ENCODE assay signal across 17 cellular contexts in genomic region chr14:72965249-72965648, GRCh38. TPM values are rescaled to one million over a fixed set of nuclear protein-coding genes. Genes with fewer than 3 reads are reported as not detected.
DNase-seq lines count a peak whose midpoint lies in the region; ATAC-seq and TF ChIP-seq lines count a peak whose summit lies in the region.
"Had no signal": no experiment of that assay in that cellular context is flagged by ENCODE, and none has a peak within 500 bp of the region (broad histone marks: within the 10 kb centered on the region; RNA-seq: fewer than 3 reads in every experiment).

No MANE protein-coding gene starts in this region.

- H3K23ac ChIP-seq in trophoblast cell (ENCODE audit: low read length), result no peak overlapping the region

- no peak for TF ChIP-seq EP300 in SK-N-SH (IDR thresholded peaks at IDR 0.05; ENCODE audit: borderline replicate concordance in 1 of 2, low read depth in 1 of 2, low read length in 1 of 2)

- H3K4ac ChIP-seq in trophoblast cell (ENCODE audit: low read depth, low read length), result no peak overlapping the region

- H3K9ac ChIP-seq in SK-N-SH (no peak overlapping the region), PC-3 (ENCODE audit: low read length) (no peak overlapping the region), trophoblast cell (ENCODE audit: low read length) (no peak overlapping the region)

- H4K12ac ChIP-seq in trophoblast cell (ENCODE audit: low read depth, low read length), result no peak overlapping the region

- H2BK12ac ChIP-seq in trophoblast cell (ENCODE audit: low read length), result no peak overlapping the region

- no peak overlapping the region for H3K18ac ChIP-seq in trophoblast cell (ENCODE audit: low read length)

- no TSS peak for BruUV-seq in PC-3 (replicated peaks; lab: Mats Ljungman, UMichigan)

- H4K8ac ChIP-seq in trophoblast cell (ENCODE audit: low read depth, low read length), result no peak overlapping the region

- peaks cover 5 to 20% of the 10 kb centered on the region in 2 experiments for H3K36me3 ChIP-seq in SK-N-SH (replicated peaks in 1 of 2; ENCODE audit: control insufficient read depth in 1 of 2, insufficient read depth in 2 of 2, low read length in 1 of 2)
- H3K36me3 ChIP-seq in PC-3 (ENCODE audit: low read depth, low read length), result peaks cover 11% of the 10 kb centered on the region
- H3K36me3 ChIP-seq in trophoblast cell (ENCODE audit: control insufficient read depth in 1 of 2, insufficient read depth in 2 of 2, low read length in 2 of 2), result peaks cover 18 to 24% of the 10 kb centered on the region in 2 experiments

- H3K4me1 ChIP-seq in SK-N-SH (ENCODE audit: control insufficient read depth in 1 of 2, insufficient read depth in 2 of 2, low read depth in 1 of 2, low read length in 1 of 2) (no peaks in the 10 kb centered on the region), PC-3 (ENCODE audit: insufficient read depth, low read length) (peaks cover 28% of the 10 kb centered on the region), trophoblast cell (ENCODE audit: control insufficient read depth in 1 of 2, insufficient read depth in 2 of 2, low read length in 2 of 2) (no peaks in the 10 kb centered on the region)
- H3K4me1 ChIP-seq: tibial artery had no signal

- H3K79me2 ChIP-seq in SK-N-SH (ENCODE audit: insufficient read depth), result no peaks in the 10 kb centered on the region
- H3K79me2 ChIP-seq in PC-3 (ENCODE audit: low read length), result no peaks in the 10 kb centered on the region
- no peaks in the 10 kb centered on the region for H3K79me2 ChIP-seq in trophoblast cell (ENCODE audit: control insufficient read depth, insufficient read depth, low read length, poor library complexity)

- 81% methylated on average over 6 of the region's 6 CpGs for WGBS in SK-N-SH (ENCODE audit: low lambda C conversion rate)
- WGBS in trophoblast cell (ENCODE audit: extremely low coverage, insufficient coverage, insufficient read length), result no CpG with 5 or more reads among the region's 6 CpGs

- H2AFZ ChIP-seq in SK-N-SH (ENCODE audit: low read depth), result no peak overlapping the region
- H2AFZ ChIP-seq in PC-3 (ENCODE audit: low read length), result no peak overlapping the region
- no peak overlapping the region for H2AFZ ChIP-seq in trophoblast cell (ENCODE audit: insufficient read depth, low read length, poor library complexity)

- H3K79me1 ChIP-seq in trophoblast cell (ENCODE audit: low read length), result no peaks in the 10 kb centered on the region

- POLR2A ChIA-PET in SK-N-SH (lab: Yijun Ruan, JAX) (no interaction called here), PC-3 (lab: Charles Lee; ENCODE audit: unreplicated experiment) (no interaction called here)

- DNase-seq in SK-N-SH (no peak), PC-3 (peak; percentile 44), dermis microvascular lymphatic vessel endothelial cell (ENCODE audit: low read depth in 2 of 2) (peak; percentile 29 to 32), trophoblast cell (peak; percentile 53 to 79), GM03348 (ENCODE audit: low spot score) (no peak)
- DNase-seq: activated B cell treated with CpG ODN at 0.5 μM for 24 hours; activated T-cell treated with anti-CD3 and anti-CD28 coated beads, Interleukin-2, amount 50 U/mL, for 4 hours; cerebellar nuclear complex; H9; natural killer cell; NCI-H187 treated with DMSO at 0.1 percent for 48 hours; NCI-H82; tibial artery had no signal

- H2BK120ac ChIP-seq in trophoblast cell (ENCODE audit: insufficient read depth, low read length, poor library complexity), result no peak overlapping the region

- TF ChIP-seq RAD21 in SK-N-SH (IDR thresholded peaks at IDR 0.05; ENCODE audit: low read length), result no peak

- H4K91ac ChIP-seq in trophoblast cell (ENCODE audit: low read depth, low read length), result no peak overlapping the region

- TF ChIP-seq CTCF in SK-N-SH (IDR thresholded peaks at IDR 0.05) (no peak), PC-3 (conservative IDR thresholded peaks at IDR 0.05; ENCODE audit: low read depth, low read length) (no peak)

- no peaks in the 10 kb centered on the region for H3K9me3 ChIP-seq in SK-N-SH
- H3K9me3 ChIP-seq in PC-3 (ENCODE audit: low read length), result no peaks in the 10 kb centered on the region
- H3K9me3 ChIP-seq in trophoblast cell (ENCODE audit: insufficient read depth, low read depth, low read length), result no peaks in the 10 kb centered on the region
- H3K9me3 ChIP-seq: tibial artery had no signal

- H3K9me2 ChIP-seq in SK-N-SH, result no peaks in the 10 kb centered on the region
- H3K9me2 ChIP-seq in PC-3 (replicated peaks; ENCODE audit: low read length), result no peaks in the 10 kb centered on the region

- H3K27ac ChIP-seq in SK-N-SH (ENCODE audit: low read depth in 2 of 2, low read length in 1 of 2), result no peak overlapping the region
- H3K27ac ChIP-seq in PC-3 (ENCODE audit: low read length), result no peak overlapping the region
- no peak overlapping the region for H3K27ac ChIP-seq in trophoblast cell (ENCODE audit: low read depth, low read length)
- H3K27ac ChIP-seq: skin epidermis, tibial artery had no signal

- no peak overlapping the region for H3K14ac ChIP-seq in trophoblast cell (ENCODE audit: low read length)

- H3K4me3 ChIP-seq in SK-N-SH (ENCODE audit: low read depth in 2 of 2, low read length in 1 of 2) (no peak overlapping the region), PC-3 (ENCODE audit: low read length) (no peak overlapping the region), trophoblast cell (ENCODE audit: low read depth, low read length) (no peak overlapping the region)
- H3K4me3 ChIP-seq: skin epidermis, tibial artery had no signal

- H2BK5ac ChIP-seq in trophoblast cell (ENCODE audit: low read depth, low read length, poor library complexity), result no peak overlapping the region

- H2AK5ac ChIP-seq in trophoblast cell (ENCODE audit: low read length), result no peak overlapping the region

- CTCF ChIA-PET in SK-N-SH (lab: Yijun Ruan, JAX) (interaction anchor here (4.6 kb wide), 1 partner anchor 17 kb away, joined by 25 read pairs; no protein-coding TSS in a partner anchor), PC-3 (lab: Charles Lee) (no interaction called here)

- no peaks in the 10 kb centered on the region for H4K20me1 ChIP-seq in SK-N-SH (ENCODE audit: insufficient read depth)
- no peaks in the 10 kb centered on the region for H4K20me1 ChIP-seq in PC-3 (ENCODE audit: low read length)

- H3K4me2 ChIP-seq in SK-N-SH, result no peak overlapping the region
- H3K4me2 ChIP-seq in PC-3 (ENCODE audit: low read length), result no peak overlapping the region
- no peak overlapping the region for H3K4me2 ChIP-seq in trophoblast cell (ENCODE audit: low read length)

- H3K27me3 ChIP-seq in SK-N-SH (ENCODE audit: insufficient read depth) (no peaks in the 10 kb centered on the region), PC-3 (ENCODE audit: low read length) (no peaks in the 10 kb centered on the region), trophoblast cell (ENCODE audit: insufficient read depth, low read length) (no peaks in the 10 kb centered on the region)
- H3K27me3 ChIP-seq: tibial artery had no signal

- intact Hi-C loops in PC-3 (cut with micrococcal nuclease), result no loop called here

- ATAC-seq in SK-N-SH treated with all-trans-retinoic acid at 6 μM for 48 hours (no peak), PC-3 (peak; percentile 3; the same call in 1 of the 2 replicates), HG03280 (IDR thresholded peaks at IDR 0.05; ENCODE audit: unreplicated experiment) (no peak), GM19023 (IDR thresholded peaks at IDR 0.05; ENCODE audit: unreplicated experiment) (no peak)
- ATAC-seq: activated T-cell treated with anti-CD3 and anti-CD28 coated beads, Interleukin-2, amount 50 U/mL, for 4 hours had no signal

- H3F3A ChIP-seq in SK-N-SH (replicated peaks; ENCODE audit: insufficient read depth) (peaks cover 8% of the 10 kb centered on the region), PC-3 (ENCODE audit: low read length, unreplicated experiment) (peaks cover 12% of the 10 kb centered on the region)

TF ChIP-seq in SK-N-SH treated with all-trans-retinoic acid at 6 μM for 48 hours, 23 proteins besides CTCF, POLR2A, EP300 and RAD21:
- no peak for TF ChIP-seq RARB (CRISPR knock-in tag; IDR thresholded peaks at IDR 0.05)
- TF ChIP-seq ZFP30 (CRISPR knock-in tag; IDR thresholded peaks at IDR 0.05), result no peak
- TF ChIP-seq ZNF70 (CRISPR knock-in tag; IDR thresholded peaks at IDR 0.05), result 0 out of 2 replicates have a peak, but pooled peaks have one; percentile 33

TF ChIP-seq in SK-N-SH, 30 proteins besides CTCF, POLR2A, EP300 and RAD21 (continues in another document):
- TF ChIP-seq NRF1 (IDR thresholded peaks at IDR 0.05; ENCODE audit: low read depth, low read length) (no peak), CHD2 (IDR thresholded peaks at IDR 0.05; ENCODE audit: low read length, partially characterized antibody) (no peak), POLR2AphosphoS5 (IDR thresholded peaks at IDR 0.05; ENCODE audit: low read depth, low read length) (no peak), MAX (IDR thresholded peaks at IDR 0.05; ENCODE audit: low read depth) (no peak), RXRA (IDR thresholded peaks at IDR 0.05; ENCODE audit: borderline replicate concordance, low read depth) (no peak), IRF3 (IDR thresholded peaks at IDR 0.05; ENCODE audit: low read depth, low read length) (no peak), USF1 (IDR thresholded peaks at IDR 0.05; ENCODE audit: borderline replicate concordance, low read depth) (no peak), SIN3A (IDR thresholded peaks at IDR 0.05; ENCODE audit: borderline replicate concordance, low read depth, low read length) (no peak)

RNA-seq across cellular contexts. Expression of gene DCAF4, which starts 39.0 kb away (rescaled TPM):
- polyA plus RNA-seq in SK-N-SH (2012; rRNA removed), result 17.9 and 27.8 TPM in 2 replicates
- 14.0 and 16.9 TPM in 2 replicates for polyA plus RNA-seq in SK-N-SH (2012; cell fraction: cytosol; rRNA removed)
- 50.1 and 55.3 TPM in 2 replicates for polyA plus RNA-seq in SK-N-SH (2012; cell fraction: nucleus; rRNA removed)
- total RNA-seq in PC-3 (2014; rRNA removed), result 55.8 and 56.8 TPM in 2 replicates
- 5.1 and 6.2 TPM in 2 replicates for total RNA-seq in dermis microvascular lymphatic vessel endothelial cell
- polyA plus RNA-seq in trophoblast cell (2013), result 35.0 and 42.5 TPM in 2 replicates

Comparison
In these comparisons a context has a peak if more than half of its experiments do, and no peak if none do; other contexts are left out.
1. DNase-seq: peak in PC-3 (single experiment), dermis microvascular lymphatic vessel endothelial cell (2 of 2) and trophoblast cell (2 of 2); none in SK-N-SH (single experiment) and GM03348 (single experiment).